ENCODE assay signal across 22 cellular contexts in the genomic region with DNA sequence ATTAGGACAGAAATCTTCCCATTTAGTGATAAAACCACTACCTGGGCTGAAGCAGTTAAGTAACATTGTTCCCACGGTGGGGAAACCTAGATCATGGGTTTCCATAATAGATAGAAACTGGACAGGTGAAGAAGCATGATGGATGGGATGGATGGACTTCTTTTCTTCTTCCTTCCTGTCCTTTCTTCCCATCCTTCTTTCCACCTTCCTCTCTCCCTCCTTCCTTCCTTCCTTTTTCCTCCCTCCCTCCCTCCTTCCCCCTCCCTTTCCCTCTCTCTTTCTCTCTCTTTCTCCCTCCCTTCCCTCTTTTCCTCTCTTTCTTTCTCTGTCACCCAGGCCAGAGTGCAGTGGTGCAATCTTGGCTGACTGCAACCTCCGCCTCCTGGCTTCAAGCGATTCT. TPM values are rescaled to one million over a fixed set of nuclear protein-coding genes. Genes with fewer than 3 reads are reported as not detected.
DNase-seq lines count a peak whose midpoint lies in the region; ATAC-seq, FAIRE-seq and TF ChIP-seq lines count a peak whose summit lies in the region.
"Had no signal": no experiment of that assay in that cellular context is flagged by ENCODE, and none has a peak within 500 bp of the region (broad histone marks: within the 10 kb centered on the region; RNA-seq: fewer than 3 reads in every experiment).

No MANE protein-coding gene starts in this region.

- no peak for ATAC-seq in activated T-cell treated with anti-CD3 and anti-CD28 coated beads, Interleukin-2, amount 50 U/mL, for 72 hours (replicated peaks in 1 of 2)
- ATAC-seq in K562 (no peak), left colon (no peak)

- TF ChIP-seq CTCF in HEK293 (tag by site-specific recombination; IDR thresholded peaks at IDR 0.05) = no peak
- no peak for TF ChIP-seq CTCF in K562 (IDR thresholded peaks at IDR 0.05 in 2 of 3, conservative IDR thresholded peaks at IDR 0.05 in 1 of 3; ENCODE audit: insufficient read depth in 2 of 3, low read depth in 1 of 3, low read length in 3 of 3)
- TF ChIP-seq CTCF in neural progenitor cell (IDR thresholded peaks at IDR 0.05) = no peak

- H3F3A ChIP-seq in neural progenitor cell (ENCODE audit: low read depth) = peaks cover 66% of the 10 kb centered on the region

- no peaks in the 10 kb centered on the region for H3K9me3 ChIP-seq in HEK293 (ENCODE audit: control insufficient read depth, insufficient read depth, low read depth, low read length)
- H3K9me3 ChIP-seq in K562 (replicated peaks; ENCODE audit: control insufficient read depth, insufficient read depth, low read depth, low read length) = no peaks in the 10 kb centered on the region
- no peaks in the 10 kb centered on the region for H3K9me3 ChIP-seq in neural progenitor cell (ENCODE audit: low read depth)
- H3K9me3 ChIP-seq: BLaER1, HAP-1 had no signal

- TF ChIP-seq RAD21 in K562 (CRISPR knock-in tag; conservative IDR thresholded peaks at IDR 0.05 in 1 of 2, IDR thresholded peaks at IDR 0.05 in 1 of 2) = no peak

- H3K36me3 ChIP-seq in HEK293 (ENCODE audit: control insufficient read depth in 2 of 2, insufficient read depth in 1 of 2, low read length in 2 of 2) (peaks cover 57 to 77% of the 10 kb centered on the region in 2 experiments), K562 (ENCODE audit: control insufficient read depth, insufficient read depth, low read length) (peaks cover 74% of the 10 kb centered on the region), neural progenitor cell (peaks cover 4% of the 10 kb centered on the region)

- no peak for DNase-seq in T-helper 1 cell
- no peak for DNase-seq in activated T-cell treated with anti-CD3 and anti-CD28 coated beads, Interleukin-2, amount 50 U/mL, for 24 hours
- no peak for DNase-seq in activated T-cell treated with anti-CD3 and anti-CD28 coated beads, Interleukin-2, amount 50 U/mL, for 72 hours
- no peak for DNase-seq in K562 (ENCODE audit: extremely low read depth in 1 of 4, low spot score in 3 of 4)
- no peak for DNase-seq in left colon
- DNase-seq in neural progenitor cell (ENCODE audit: low spot score) = no peak
- DNase-seq: CD4-positive, alpha-beta T cell; CD8-positive, alpha-beta memory T cell; DMS 273 treated with DMSO at 0.1 percent for 48 hours; DMS79; GF-D8; GOT3 had no signal

- H3K27me3 Mint-ChIP-seq in T-helper 1 cell treated with Interleukin-12 subunit alpha and Interleukin-12 subunit beta and Interleukin-4 antibody, amounts not matched to agents 30 μg/mL and 1 μg/mL, for 36 hours (ENCODE audit: low read depth) = no peaks in the 10 kb centered on the region
- no peaks in the 10 kb centered on the region for H3K27me3 Mint-ChIP-seq in activated T-cell treated with anti-CD3 and anti-CD28 coated beads, Interleukin-2, amount 50 U/mL, for 24 hours
- H3K27me3 Mint-ChIP-seq in activated T-cell treated with anti-CD3 and anti-CD28 coated beads, Interleukin-2, amount 50 U/mL, for 72 hours (ENCODE audit: low read depth) = no peaks in the 10 kb centered on the region
- H3K27me3 Mint-ChIP-seq in neural progenitor cell (ENCODE audit: insufficient read depth, low read depth) = peaks cover 6% of the 10 kb centered on the region
- H3K27me3 Mint-ChIP-seq: B cell; CD4-positive, alpha-beta T cell had no signal

- WGBS in K562 (ENCODE audit: insufficient coverage, low coverage, missing lambda C conversion rate) = 67% methylated on average over 3 of the region's 3 CpGs

- H3K27ac ChIP-seq in HEK293 (ENCODE audit: extremely low read depth, low read depth, low read length) = no peak overlapping the region
- H3K27ac ChIP-seq in K562 (ENCODE audit: extremely low read depth, low read depth, low read length) = no peak overlapping the region
- no peak overlapping the region for H3K27ac ChIP-seq in neural progenitor cell
- H3K27ac ChIP-seq: BLaER1 had no signal

- H3K27me3 ChIP-seq in K562 (ENCODE audit: control insufficient read depth in 2 of 2, insufficient read depth in 2 of 2, low read length in 2 of 2) (no peaks in the 10 kb centered on the region), neural progenitor cell (no peaks in the 10 kb centered on the region)
- H3K27me3 ChIP-seq: BLaER1 had no signal

- TF ChIP-seq EP300 in K562 (IDR thresholded peaks at IDR 0.05; ENCODE audit: low read length) = no peak

- H2AFZ ChIP-seq in K562 (ENCODE audit: low read depth, low read length) (no peak overlapping the region), neural progenitor cell (replicated peaks) (no peak overlapping the region)

- H3K9me1 ChIP-seq in K562 (ENCODE audit: control insufficient read depth, insufficient read depth, low read length) = no peaks in the 10 kb centered on the region

- peaks cover 49% of the 10 kb centered on the region for H3K36me3 Mint-ChIP-seq in T-helper 1 cell treated with Interleukin-12 subunit alpha and Interleukin-12 subunit beta and Interleukin-4 antibody, amounts not matched to agents 30 μg/mL and 1 μg/mL, for 36 hours (ENCODE audit: low read depth)
- peaks cover 94% of the 10 kb centered on the region for H3K36me3 Mint-ChIP-seq in activated T-cell treated with anti-CD3 and anti-CD28 coated beads, Interleukin-2, amount 50 U/mL, for 24 hours (ENCODE audit: low read depth)
- peaks cover 15 to 34% of the 10 kb centered on the region in 2 donors for H3K36me3 Mint-ChIP-seq in activated T-cell treated with anti-CD3 and anti-CD28 coated beads, Interleukin-2, amount 50 U/mL, for 72 hours (ENCODE audit: insufficient read depth in 2 of 2)
- peaks cover 24% of the 10 kb centered on the region for H3K36me3 Mint-ChIP-seq in neural progenitor cell

- peaks cover 78% of the 10 kb centered on the region for H3K79me2 ChIP-seq in K562 (ENCODE audit: control insufficient read depth, insufficient read depth, low read length)
- H3K79me2 ChIP-seq in neural progenitor cell (ENCODE audit: low read depth) = peaks cover 25% of the 10 kb centered on the region

- H3K4me1 Mint-ChIP-seq in T-helper 1 cell treated with Interleukin-12 subunit alpha and Interleukin-12 subunit beta and Interleukin-4 antibody, amounts not matched to agents 30 μg/mL and 1 μg/mL, for 36 hours (ENCODE audit: low read depth) = peaks cover 37% of the 10 kb centered on the region
- peaks cover 58% of the 10 kb centered on the region for H3K4me1 Mint-ChIP-seq in activated T-cell treated with anti-CD3 and anti-CD28 coated beads, Interleukin-2, amount 50 U/mL, for 24 hours (ENCODE audit: low read depth)
- peaks cover 58% of the 10 kb centered on the region for H3K4me1 Mint-ChIP-seq in activated T-cell treated with anti-CD3 and anti-CD28 coated beads, Interleukin-2, amount 50 U/mL, for 72 hours (ENCODE audit: low read depth)
- peaks cover 28% of the 10 kb centered on the region for H3K4me1 Mint-ChIP-seq in neural progenitor cell

- no TSS peak for BruUV-seq in K562 (replicated peaks; lab: Mats Ljungman, UMichigan)

- H3K4me3 ChIP-seq in HEK293 (ENCODE audit: low read depth, low read length) = no peak overlapping the region
- no peak overlapping the region for H3K4me3 ChIP-seq in K562
- H3K4me3 ChIP-seq in neural progenitor cell = no peak overlapping the region
- H3K4me3 ChIP-seq: BLaER1, HAP-1 had no signal

- CTCF ChIA-PET in HEK293 (lab: Yijun Ruan, JAX) = interaction anchor here (1.7 kb wide), 1 partner anchor 189 kb away, joined by 4 read pairs; no protein-coding TSS in a partner anchor
- CTCF ChIA-PET in K562 (lab: Yijun Ruan, JAX; ENCODE audit: low intra/inter-chr PET ratio) = interaction anchor here (0.6 kb wide), 1 partner anchor 881 kb away, joined by 3 read pairs; no protein-coding TSS in a partner anchor

- intact Hi-C loops in K562 (cut with micrococcal nuclease) = no loop called here
- intact Hi-C loops in left colon (cut with DNase I, micrococcal nuclease) = loop anchor here in 1 of 2 donors (10.0 kb wide), 1 partner anchor 110 kb away; the partner anchor contains the start of genes CCR10 and CNTNAP1

- no peak overlapping the region for H3K4me2 ChIP-seq in K562 (ENCODE audit: insufficient read depth, low read length)
- no peak overlapping the region for H3K4me2 ChIP-seq in neural progenitor cell
- H3K4me2 ChIP-seq: BLaER1 had no signal

- no peak overlapping the region for H3K4me3 Mint-ChIP-seq in T-helper 1 cell treated with Interleukin-12 subunit alpha and Interleukin-12 subunit beta and Interleukin-4 antibody, amounts not matched to agents 30 μg/mL and 1 μg/mL, for 36 hours
- H3K4me3 Mint-ChIP-seq in activated T-cell treated with anti-CD3 and anti-CD28 coated beads, Interleukin-2, amount 50 U/mL, for 24 hours = peak overlapping the region; percentile 28
- H3K4me3 Mint-ChIP-seq in activated T-cell treated with anti-CD3 and anti-CD28 coated beads, Interleukin-2, amount 50 U/mL, for 72 hours = no peak overlapping the region
- H3K4me3 Mint-ChIP-seq in neural progenitor cell = no peak overlapping the region
- H3K4me3 Mint-ChIP-seq: B cell, CD14-positive monocyte had no signal

- H3K9ac ChIP-seq in K562 (ENCODE audit: insufficient read depth in 1 of 2, low read depth in 2 of 2, low read length in 2 of 2) (no peak overlapping the region), neural progenitor cell (no peak overlapping the region)
- H3K9ac ChIP-seq: BLaER1 had no signal

- no peak for FAIRE-seq in K562 (lab: Jason Lieb, UNC)
- FAIRE-seq: A204.1, D721Med, GM12892, H54 had no signal

- POLR2A ChIA-PET in HEK293 (lab: Yijun Ruan, JAX) (interaction anchor here (0.7 kb wide), 1 partner anchor 204 kb away, joined by 7 read pairs; no protein-coding TSS in a partner anchor), K562 (lab: Yijun Ruan, JAX) (interaction anchor here (1.6 kb wide), 1 partner anchor 11 kb away, joined by 7 read pairs; no protein-coding TSS in a partner anchor)

- H3K4me1 ChIP-seq in HEK293 (ENCODE audit: control insufficient read depth, insufficient read depth, low read length) = peaks cover 4% of the 10 kb centered on the region
- peaks cover 23 to 32% of the 10 kb centered on the region in 2 experiments; a peak in 4 of 5 replicates for H3K4me1 ChIP-seq in K562 (replicated peaks in 1 of 2; ENCODE audit: control insufficient read depth in 2 of 2, insufficient read depth in 2 of 2, low read length in 2 of 2)
- H3K4me1 ChIP-seq in neural progenitor cell = peaks cover 14% of the 10 kb centered on the region

- no peaks in the 10 kb centered on the region; the same call in 1 of the 2 replicates for H4K20me1 ChIP-seq in K562 (replicated peaks; ENCODE audit: control insufficient read depth, insufficient read depth, low read length)
- peaks cover 5% of the 10 kb centered on the region for H4K20me1 ChIP-seq in neural progenitor cell (ENCODE audit: low read depth)

- in situ Hi-C loops in K562 (cut with MboI) = no loop called here

- TF ChIP-seq POLR2A in K562 (conservative IDR thresholded peaks at IDR 0.05) = no peak; the same call in 1 of the 2 replicates

- H3K9me3 Mint-ChIP-seq in T-helper 1 cell treated with Interleukin-12 subunit alpha and Interleukin-12 subunit beta and Interleukin-4 antibody, amounts not matched to agents 30 μg/mL and 1 μg/mL, for 36 hours = no peaks in the 10 kb centered on the region
- no peaks in the 10 kb centered on the region for H3K9me3 Mint-ChIP-seq in activated T-cell treated with anti-CD3 and anti-CD28 coated beads, Interleukin-2, amount 50 U/mL, for 24 hours
- no peaks in the 10 kb centered on the region for H3K9me3 Mint-ChIP-seq in activated T-cell treated with anti-CD3 and anti-CD28 coated beads, Interleukin-2, amount 50 U/mL, for 72 hours
- no peaks in the 10 kb centered on the region for H3K9me3 Mint-ChIP-seq in neural progenitor cell
- H3K9me3 Mint-ChIP-seq: CD4-positive, alpha-beta T cell; CD8-positive, alpha-beta memory T cell had no signal

- H3K27ac Mint-ChIP-seq in T-helper 1 cell treated with Interleukin-12 subunit alpha and Interleukin-12 subunit beta and Interleukin-4 antibody, amounts not matched to agents 30 μg/mL and 1 μg/mL, for 36 hours = peak overlapping the region; percentile 10
- H3K27ac Mint-ChIP-seq in activated T-cell treated with anti-CD3 and anti-CD28 coated beads, Interleukin-2, amount 50 U/mL, for 24 hours = peak overlapping the region; percentile 69
- H3K27ac Mint-ChIP-seq in activated T-cell treated with anti-CD3 and anti-CD28 coated beads, Interleukin-2, amount 50 U/mL, for 72 hours = no peak overlapping the region
- H3K27ac Mint-ChIP-seq in neural progenitor cell = no peak overlapping the region
- H3K27ac Mint-ChIP-seq: CD4-positive, alpha-beta T cell had no signal

RNA-seq across cellular contexts. Expression of gene PSMC3IP, which starts 3.1 kb away (rescaled TPM):
- total RNA-seq in activated T-cell treated with anti-CD3 and anti-CD28 coated beads, Interleukin-2, amount 50 U/mL, for 72 hours = 10 to 100 TPM; 31.7 to 40.7 TPM
- total RNA-seq in K562 (2011; cell fraction: chromatin; rRNA removed; ENCODE audit: low replicate concordance) = 63.5 and 83.8 TPM in 2 replicates
- 39.0 and 45.4 TPM in 2 replicates for total RNA-seq in K562 (2011; cell fraction: nucleolus; rRNA removed)
- 59.4 and 78.8 TPM in 2 replicates for total RNA-seq in K562 (2011; cell fraction: nucleoplasm; rRNA removed)
- total RNA-seq in K562 (2014; rRNA removed) (46.7 and 50.8 TPM in 2 replicates), K562 (2014; rRNA removed; fragmentation: Illumina TruSeq; extraction: Trizol) (28.1 and 31.6 TPM in 2 replicates), K562 (2015; rRNA removed; fragmentation: Illumina TruSeq; extraction: Trizol) (26.2 and 27.9 TPM in 2 replicates), K562 (2021) (29.3 and 34.4 TPM in 2 replicates), left colon (1 to 10 TPM; 1.6 to 2.2 TPM), neural progenitor cell (ENCODE audit: low replicate concordance) (22.8 and 23.7 TPM in 2 replicates)
- polyA plus RNA-seq in K562 (2011; rRNA removed) (25.6 and 32.8 TPM in 2 replicates), K562 (2014; fragmentation: Illumina TruSeq; extraction: Trizol) (48.3 and 50.5 TPM in 2 replicates), K562 (2014; fragmentation: Nextera tagmentation; extraction: Ambion mirVana) (10 to 100 TPM; 13.8 to 16.0 TPM), K562 (2014; rRNA removed) (64.0 and 65.6 TPM in 2 replicates)
- 11.3 and 14.9 TPM in 2 replicates for polyA plus RNA-seq in K562 (2011; cell fraction: cytosol; rRNA removed)
- polyA plus RNA-seq in K562 (2011; cell fraction: nucleus; rRNA removed) = 96.3 and 104 TPM in 2 replicates
- 33.2 and 36.0 TPM in 2 replicates for polyA plus RNA-seq in K562 (2012)
- polyA minus RNA-seq in K562 (2011; rRNA and poly(A)+ RNA removed) = 17.9 and 20.6 TPM in 2 replicates
- polyA minus RNA-seq in K562 (2011; cell fraction: cytosol; rRNA and poly(A)+ RNA removed) = 4.3 and 7.2 TPM in 2 replicates
- 24.5 and 27.0 TPM in 2 replicates for polyA minus RNA-seq in K562 (2011; cell fraction: nucleus; rRNA and poly(A)+ RNA removed)
- polyA plus RNA-seq: CD14-positive monocyte had no signal

RNA-seq across cellular contexts. Expression of gene MLX, which starts 7.6 kb away (rescaled TPM):
- total RNA-seq in activated T-cell treated with anti-CD3 and anti-CD28 coated beads, Interleukin-2, amount 50 U/mL, for 72 hours = 10 to 100 TPM; 38.8 to 41.2 TPM
- 94.6 and 259 TPM in 2 replicates for total RNA-seq in K562 (2011; cell fraction: chromatin; rRNA removed; ENCODE audit: low replicate concordance)
- total RNA-seq in K562 (2011; cell fraction: nucleolus; rRNA removed) = 158 and 168 TPM in 2 replicates
- total RNA-seq in K562 (2011; cell fraction: nucleoplasm; rRNA removed) = 148 and 161 TPM in 2 replicates
- total RNA-seq in K562 (2014; rRNA removed) (42.9 and 51.6 TPM in 2 replicates), K562 (2014; rRNA removed; fragmentation: Illumina TruSeq; extraction: Trizol) (41.2 and 45.4 TPM in 2 replicates), K562 (2015; rRNA removed; fragmentation: Illumina TruSeq; extraction: Trizol) (47.6 and 48.6 TPM in 2 replicates), K562 (2021) (50.0 and 55.1 TPM in 2 replicates), left colon (10 to 100 TPM; 95.1 to 98.8 TPM), neural progenitor cell (ENCODE audit: low replicate concordance) (15.8 and 21.3 TPM in 2 replicates)
- polyA plus RNA-seq in K562 (2011; rRNA removed) (41.8 and 58.9 TPM in 2 replicates), K562 (2014; fragmentation: Illumina TruSeq; extraction: Trizol) (71.5 and 84.2 TPM in 2 replicates), K562 (2014; fragmentation: Nextera tagmentation; extraction: Ambion mirVana) (100 to 1,000 TPM in 1 of 2 experiments, 10 to 100 TPM in 1; 82.7 to 100 TPM), K562 (2014; rRNA removed) (71.3 and 82.0 TPM in 2 replicates)
- 35.1 and 46.5 TPM in 2 replicates for polyA plus RNA-seq in K562 (2011; cell fraction: cytosol; rRNA removed)
- polyA plus RNA-seq in K562 (2011; cell fraction: nucleus; rRNA removed) = 76.8 and 145 TPM in 2 replicates
- 46.8 and 71.4 TPM in 2 replicates for polyA plus RNA-seq in K562 (2012)
- polyA minus RNA-seq in K562 (2011; rRNA and poly(A)+ RNA removed) = 42.5 and 66.7 TPM in 2 replicates
- polyA minus RNA-seq in K562 (2011; cell fraction: cytosol; rRNA and poly(A)+ RNA removed) = 16.9 and 28.1 TPM in 2 replicates
- polyA minus RNA-seq in K562 (2011; cell fraction: nucleus; rRNA and poly(A)+ RNA removed) = 36.9 and 49.1 TPM in 2 replicates

RNA-seq across cellular contexts. Expression of gene COASY, which starts 12.5 kb away (rescaled TPM):
- total RNA-seq in activated T-cell treated with anti-CD3 and anti-CD28 coated beads, Interleukin-2, amount 50 U/mL, for 72 hours = 10 to 100 TPM; 98.2 to 98.5 TPM
- 117 and 276 TPM in 2 replicates for total RNA-seq in K562 (2011; cell fraction: chromatin; rRNA removed; ENCODE audit: low replicate concordance)
- 148 and 164 TPM in 2 replicates for total RNA-seq in K562 (2011; cell fraction: nucleolus; rRNA removed)
- 145 and 162 TPM in 2 replicates for total RNA-seq in K562 (2011; cell fraction: nucleoplasm; rRNA removed)
- total RNA-seq in K562 (2014; rRNA removed) (43.5 and 62.9 TPM in 2 replicates), K562 (2014; rRNA removed; fragmentation: Illumina TruSeq; extraction: Trizol) (33.3 and 43.2 TPM in 2 replicates), K562 (2015; rRNA removed; fragmentation: Illumina TruSeq; extraction: Trizol) (25.4 and 32.0 TPM in 2 replicates), K562 (2021) (167 and 175 TPM in 2 replicates), left colon (100 to 1,000 TPM in 1 of 2 donors, 10 to 100 TPM in 1; 92.6 to 122 TPM), neural progenitor cell (ENCODE audit: low replicate concordance) (6.1 and 21.6 TPM in 2 replicates)
- polyA plus RNA-seq in K562 (2011; rRNA removed) (38.7 and 58.6 TPM in 2 replicates), K562 (2014; fragmentation: Illumina TruSeq; extraction: Trizol) (99.8 and 139 TPM in 2 replicates), K562 (2014; fragmentation: Nextera tagmentation; extraction: Ambion mirVana) (10 to 100 TPM; 62.3 to 80.6 TPM), K562 (2014; rRNA removed) (80.5 and 95.2 TPM in 2 replicates)
- 34.8 and 93.5 TPM in 2 replicates for polyA plus RNA-seq in K562 (2011; cell fraction: cytosol; rRNA removed)
- 262 and 432 TPM in 2 replicates for polyA plus RNA-seq in K562 (2011; cell fraction: nucleus; rRNA removed)
- 137 and 160 TPM in 2 replicates for polyA plus RNA-seq in K562 (2012)
- 19.9 and 27.4 TPM in 2 replicates for polyA minus RNA-seq in K562 (2011; rRNA and poly(A)+ RNA removed)
- polyA minus RNA-seq in K562 (2011; cell fraction: cytosol; rRNA and poly(A)+ RNA removed) = 39.1 and 51.2 TPM in 2 replicates
- polyA minus RNA-seq in K562 (2011; cell fraction: nucleus; rRNA and poly(A)+ RNA removed) = 39.4 and 40.0 TPM in 2 replicates

RNA-seq across cellular contexts. Expression of gene HSD17B1, which starts 21.7 kb away (rescaled TPM):
- total RNA-seq in activated T-cell treated with anti-CD3 and anti-CD28 coated beads, Interleukin-2, amount 50 U/mL, for 72 hours = 1 to 10 TPM; 1.3 to 1.8 TPM
- 3.9 and 8.6 TPM in 2 replicates for total RNA-seq in K562 (2011; cell fraction: chromatin; rRNA removed; ENCODE audit: low replicate concordance)
- total RNA-seq in K562 (2011; cell fraction: nucleolus; rRNA removed) = 9.5 TPM in 2 replicates
- 5.4 and 5.5 TPM in 2 replicates for total RNA-seq in K562 (2011; cell fraction: nucleoplasm; rRNA removed)
- total RNA-seq in K562 (2014; rRNA removed) (21.1 and 25.0 TPM in 2 replicates), K562 (2014; rRNA removed; fragmentation: Illumina TruSeq; extraction: Trizol) (1.1 and 1.3 TPM in 2 replicates), K562 (2015; rRNA removed; fragmentation: Illumina TruSeq; extraction: Trizol) (6.7 and 7.1 TPM in 2 replicates), K562 (2021) (12.9 and 13.9 TPM in 2 replicates), left colon (under 1 TPM; 0.85 to 0.98 TPM), neural progenitor cell (ENCODE audit: low replicate concordance) (2.2 and 2.6 TPM in 2 replicates)
- polyA plus RNA-seq in K562 (2011; rRNA removed) (3.6 and 5.3 TPM in 2 replicates), K562 (2014; fragmentation: Illumina TruSeq; extraction: Trizol) (1.6 and 7.0 TPM in 2 replicates), K562 (2014; fragmentation: Nextera tagmentation; extraction: Ambion mirVana) (under 1 TPM; 0.55 to 0.73 TPM), K562 (2014; rRNA removed) (17.0 and 17.3 TPM in 2 replicates)
- 6.4 and 18.6 TPM in 2 replicates for polyA plus RNA-seq in K562 (2011; cell fraction: cytosol; rRNA removed)
- 3.8 and 8.0 TPM in 2 replicates for polyA plus RNA-seq in K562 (2011; cell fraction: nucleus; rRNA removed)
- polyA plus RNA-seq in K562 (2012) = 10.9 and 13.0 TPM in 2 replicates
- 0.66 and 0.84 TPM in 2 replicates for polyA minus RNA-seq in K562 (2011; rRNA and poly(A)+ RNA removed)
- 4.9 and 8.0 TPM in 2 replicates for polyA minus RNA-seq in K562 (2011; cell fraction: cytosol; rRNA and poly(A)+ RNA removed)
- polyA minus RNA-seq in K562 (2011; cell fraction: nucleus; rRNA and poly(A)+ RNA removed) = 2.3 and 2.7 TPM in 2 replicates

RNA-seq across cellular contexts. Expression of gene RETREG3, which starts 34.7 kb away (rescaled TPM):
- 10 to 100 TPM; 41.5 to 42.6 TPM for total RNA-seq in activated T-cell treated with anti-CD3 and anti-CD28 coated beads, Interleukin-2, amount 50 U/mL, for 72 hours
- total RNA-seq in K562 (2011; cell fraction: chromatin; rRNA removed; ENCODE audit: low replicate concordance) = 79.8 and 135 TPM in 2 replicates
- 81.9 and 89.6 TPM in 2 replicates for total RNA-seq in K562 (2011; cell fraction: nucleolus; rRNA removed)
- 93.5 and 119 TPM in 2 replicates for total RNA-seq in K562 (2011; cell fraction: nucleoplasm; rRNA removed)
- total RNA-seq in K562 (2014; rRNA removed) (16.9 and 23.5 TPM in 2 replicates), K562 (2014; rRNA removed; fragmentation: Illumina TruSeq; extraction: Trizol) (25.6 and 26.4 TPM in 2 replicates), K562 (2015; rRNA removed; fragmentation: Illumina TruSeq; extraction: Trizol) (19.6 and 20.9 TPM in 2 replicates), K562 (2021) (35.7 and 39.0 TPM in 2 replicates), left colon (10 to 100 TPM; 49.0 to 71.6 TPM), neural progenitor cell (ENCODE audit: low replicate concordance) (23.6 and 38.3 TPM in 2 replicates)
- polyA plus RNA-seq in K562 (2011; rRNA removed) (23.9 and 24.5 TPM in 2 replicates), K562 (2014; fragmentation: Illumina TruSeq; extraction: Trizol) (16.5 and 17.4 TPM in 2 replicates), K562 (2014; fragmentation: Nextera tagmentation; extraction: Ambion mirVana) (1 to 10 TPM; 4.1 to 5.3 TPM), K562 (2014; rRNA removed) (14.2 and 14.6 TPM in 2 replicates)
- polyA plus RNA-seq in K562 (2011; cell fraction: cytosol; rRNA removed) = 20.1 and 25.9 TPM in 2 replicates
- polyA plus RNA-seq in K562 (2011; cell fraction: nucleus; rRNA removed) = 22.8 and 41.6 TPM in 2 replicates
- polyA plus RNA-seq in K562 (2012) = 15.5 and 15.6 TPM in 2 replicates
- 37.6 and 78.2 TPM in 2 replicates for polyA minus RNA-seq in K562 (2011; rRNA and poly(A)+ RNA removed)
- 16.0 and 33.6 TPM in 2 replicates for polyA minus RNA-seq in K562 (2011; cell fraction: cytosol; rRNA and poly(A)+ RNA removed)
- 18.4 and 19.0 TPM in 2 replicates for polyA minus RNA-seq in K562 (2011; cell fraction: nucleus; rRNA and poly(A)+ RNA removed)

Comparison
In these comparisons a context has a peak if more than half of its experiments do, and no peak if none do; other contexts are left out.
1. H3K27ac Mint-ChIP-seq: peak in T-helper 1 cell treated with Interleukin-12 subunit alpha and Interleukin-12 subunit beta and Interleukin-4 antibody, amounts not matched to agents 30 μg/mL and 1 μg/mL, for 36 hours (single experiment) and activated T-cell treated with anti-CD3 and anti-CD28 coated beads, Interleukin-2, amount 50 U/mL, for 24 hours (single experiment); none in activated T-cell treated with anti-CD3 and anti-CD28 coated beads, Interleukin-2, amount 50 U/mL, for 72 hours (single experiment) and neural progenitor cell (single experiment).